ENCODE assay signal across 9 cellular contexts in genomic region chr7:116122972-116123595, GRCh38.
A peak's percentile ranks its signal among the peaks of the same experiment; 100 is the strongest.
DNase-seq lines count a peak whose midpoint lies in the region; ATAC-seq and TF ChIP-seq lines count a peak whose summit lies in the region.
"Had no signal": no experiment of that assay in that cellular context is flagged by ENCODE, and none has a peak within 500 bp of the region (broad histone marks: within the 10 kb centered on the region; RNA-seq: fewer than 3 reads in every experiment).

No MANE protein-coding gene starts in this region.

- ATAC-seq in HG02885 (IDR thresholded peaks at IDR 0.05; ENCODE audit: poor library complexity, unreplicated experiment): peak; percentile 77
- no peak for ATAC-seq in HG03469 (IDR thresholded peaks at IDR 0.05; ENCODE audit: unreplicated experiment)
- ATAC-seq in GM21526 (IDR thresholded peaks at IDR 0.05; ENCODE audit: low FRiP score, unreplicated experiment): no peak

- H3K27ac ChIP-seq in OCI-LY3 (ENCODE audit: low read length): peak overlapping the region; percentile 23
- H3K27ac ChIP-seq: BLaER1 had no signal

- peaks cover 35% of the 10 kb centered on the region for H3K4me1 ChIP-seq in OCI-LY3 (ENCODE audit: low read length)
- H3K4me1 ChIP-seq: BLaER1 had no signal

- no peak overlapping the region for H3K4me3 ChIP-seq in OCI-LY3 (ENCODE audit: low read length)
- H3K4me3 ChIP-seq: BLaER1 had no signal

- no peak overlapping the region for H2AFZ ChIP-seq in OCI-LY3 (ENCODE audit: low read depth, low read length)

- peak overlapping the region; percentile 11 for H3K4me2 ChIP-seq in OCI-LY3 (ENCODE audit: low read length)
- H3K4me2 ChIP-seq: BLaER1 had no signal

- peaks cover 54% of the 10 kb centered on the region for H3K36me3 ChIP-seq in OCI-LY3 (replicated peaks; ENCODE audit: low read depth, low read length)
- H3K36me3 ChIP-seq: BLaER1 had no signal

- DNase-seq in DMS153 (lab: John Stamatoyannopoulos, UW): peak; percentile 5
- DNase-seq in DMS153 treated with DMSO at 0.1 percent for 48 hours (lab: John Stamatoyannopoulos, UW; ENCODE audit: unreplicated experiment): no peak
- peak; percentile 28 for DNase-seq in epidermal melanocyte (ENCODE audit: insufficient read length, low spot score)
- peak; percentile 40 for DNase-seq in pons (ENCODE audit: low spot score)

- H3K79me2 ChIP-seq in OCI-LY3 (ENCODE audit: low read length): peaks cover 100% of the 10 kb centered on the region

- no peak overlapping the region for H3K9ac ChIP-seq in OCI-LY3 (ENCODE audit: low read length)
- H3K9ac ChIP-seq: BLaER1 had no signal

- TF ChIP-seq CTCF in OCI-LY3 (IDR thresholded peaks at IDR 0.05; ENCODE audit: low read depth, low read length): peak; percentile 71

- no peaks in the 10 kb centered on the region for H3K27me3 ChIP-seq in OCI-LY3 (ENCODE audit: low read depth, low read length)
- H3K27me3 ChIP-seq: BLaER1 had no signal

- no peaks in the 10 kb centered on the region for H3K9me3 ChIP-seq in OCI-LY3 (ENCODE audit: insufficient read depth, low read length)

- H4K20me1 ChIP-seq in OCI-LY3 (ENCODE audit: insufficient read depth, low read length): peaks cover 96% of the 10 kb centered on the region
- H4K20me1 ChIP-seq: BLaER1 had no signal
